ENCODE assay signal across 16 cellular contexts in genomic region chr7:106863216-106863997, GRCh38. TPM values are rescaled to one million over a fixed set of nuclear protein-coding genes. Genes with fewer than 3 reads are reported as not detected.
DNase-seq lines count a peak whose midpoint lies in the region; ATAC-seq and TF ChIP-seq lines count a peak whose summit lies in the region.
"Had no signal": no experiment of that assay in that cellular context is flagged by ENCODE, and none has a peak within 500 bp of the region (broad histone marks: within the 10 kb centered on the region; RNA-seq: fewer than 3 reads in every experiment).

No MANE protein-coding gene starts in this region.

- H3K27ac Mint-ChIP-seq in CD4-positive, CD25-positive, alpha-beta regulatory T cell: peak overlapping the region; percentile 92 to 97 (median 94)
- peak overlapping the region; percentile 77 to 98 (median 95) for H3K27ac Mint-ChIP-seq in IgD-negative memory B cell
- peak overlapping the region; percentile 95 for H3K27ac Mint-ChIP-seq in activated CD8-positive, alpha-beta T cell treated with anti-CD3 and anti-CD28 coated beads for 36 hours
- H3K27ac Mint-ChIP-seq in natural killer cell treated with Interleukin-12 subunit alpha and Interleukin-12 subunit beta and Interleukin-15 and Interleukin-18, amount 100 ng/mL, for 72 hours: peak overlapping the region; percentile 93 to 95

- no peaks in the 10 kb centered on the region for H3K27me3 Mint-ChIP-seq in CD4-positive, CD25-positive, alpha-beta regulatory T cell
- H3K27me3 Mint-ChIP-seq in IgD-negative memory B cell: no peaks in the 10 kb centered on the region
- no peaks in the 10 kb centered on the region for H3K27me3 Mint-ChIP-seq in activated CD8-positive, alpha-beta T cell treated with anti-CD3 and anti-CD28 coated beads for 36 hours
- no peaks in the 10 kb centered on the region for H3K27me3 Mint-ChIP-seq in natural killer cell treated with Interleukin-12 subunit alpha and Interleukin-12 subunit beta and Interleukin-15 and Interleukin-18, amount 100 ng/mL, for 72 hours
- H3K27me3 Mint-ChIP-seq: activated CD8-positive, alpha-beta memory T cell treated with anti-CD3 and anti-CD28 coated beads, Interleukin-2, amount 10 ng/mL, durations not matched to agents 7 days and 5 days had no signal

- H3K9me3 ChIP-seq in CD4-positive, CD25-positive, alpha-beta regulatory T cell (ENCODE audit: control insufficient read depth in 2 of 2, low read length in 2 of 2): no peaks in the 10 kb centered on the region
- H3K9me3 ChIP-seq in SJCRH30 (replicated peaks): no peaks in the 10 kb centered on the region
- H3K9me3 ChIP-seq: psoas muscle had no signal

- POLR2A ChIA-PET in activated CD8-positive, alpha-beta T cell treated with anti-CD3 and anti-CD28 coated beads for 36 hours (lab: Charles Lee): no interaction called here

- H3K4me1 Mint-ChIP-seq in CD4-positive, CD25-positive, alpha-beta regulatory T cell: peaks cover 23 to 59% (median 42%) of the 10 kb centered on the region in 4 donors
- peaks cover 33 to 41% (median 36%) of the 10 kb centered on the region in 3 donors for H3K4me1 Mint-ChIP-seq in IgD-negative memory B cell
- H3K4me1 Mint-ChIP-seq in activated CD8-positive, alpha-beta T cell treated with anti-CD3 and anti-CD28 coated beads for 36 hours (ENCODE audit: low read depth): peaks cover 49% of the 10 kb centered on the region
- H3K4me1 Mint-ChIP-seq in natural killer cell treated with Interleukin-12 subunit alpha and Interleukin-12 subunit beta and Interleukin-15 and Interleukin-18, amount 100 ng/mL, for 72 hours (ENCODE audit: low read depth in 2 of 2): peaks cover 46 to 57% of the 10 kb centered on the region in 2 donors

- DNase-seq in CD4-positive, CD25-positive, alpha-beta regulatory T cell: no peak
- no peak for DNase-seq in activated CD8-positive, alpha-beta T cell treated with anti-CD3 and anti-CD28 coated beads for 36 hours
- no peak for DNase-seq in natural killer cell treated with Interleukin-12 subunit alpha and Interleukin-12 subunit beta and Interleukin-15 and Interleukin-18, amount 100 ng/mL, for 72 hours (ENCODE audit: low spot score)
- DNase-seq in SJCRH30: no peak
- DNase-seq in lower leg skin (ENCODE audit: low spot score in 2 of 2): no peak
- no peak for DNase-seq in Kasumi-1 (lab: John Stamatoyannopoulos, UW)
- DNase-seq: activated CD8-positive, alpha-beta memory T cell treated with anti-CD3 and anti-CD28 coated beads, Interleukin-2, amount 10 ng/mL, durations not matched to agents 7 days and 5 days; DMS79; NCI-H2029; NCI-H524 treated with DMSO at 0.1 percent for 48 hours; PC-9; psoas muscle had no signal

- H3K9me3 Mint-ChIP-seq in CD4-positive, CD25-positive, alpha-beta regulatory T cell: peaks cover 0 to 1% (median 0%) of the 10 kb centered on the region in 7 donors
- H3K9me3 Mint-ChIP-seq in IgD-negative memory B cell: no peaks in the 10 kb centered on the region
- H3K9me3 Mint-ChIP-seq in activated CD8-positive, alpha-beta T cell treated with anti-CD3 and anti-CD28 coated beads for 36 hours: peaks cover 2% of the 10 kb centered on the region
- H3K9me3 Mint-ChIP-seq in natural killer cell treated with Interleukin-12 subunit alpha and Interleukin-12 subunit beta and Interleukin-15 and Interleukin-18, amount 100 ng/mL, for 72 hours: peaks cover 3% of the 10 kb centered on the region

- H3K4me3 ChIP-seq in CD4-positive, CD25-positive, alpha-beta regulatory T cell (ENCODE audit: low read depth, low read length): no peak overlapping the region
- no peak overlapping the region for H3K4me3 ChIP-seq in SJCRH30
- no peak overlapping the region for H3K4me3 ChIP-seq in lower leg skin (ENCODE audit: low read depth, poor library complexity, severe bottlenecking)
- H3K4me3 ChIP-seq: PC-9, psoas muscle had no signal

- H3K4me1 ChIP-seq in CD4-positive, CD25-positive, alpha-beta regulatory T cell (ENCODE audit: control insufficient read depth, insufficient read depth, low read length, poor library complexity, severe bottlenecking): peaks cover 33% of the 10 kb centered on the region
- no peaks in the 10 kb centered on the region; the same call in 1 of the 2 replicates for H3K4me1 ChIP-seq in SJCRH30
- H3K4me1 ChIP-seq: psoas muscle had no signal

- CTCF ChIA-PET in activated CD8-positive, alpha-beta T cell treated with anti-CD3 and anti-CD28 coated beads for 36 hours (lab: Charles Lee): interaction anchor here (1.2 to 1.7 kb wide), 2 partner anchors 8 to 14 kb away, joined by 3 to 4 read pairs; no protein-coding TSS in a partner anchor

- peaks cover 13% of the 10 kb centered on the region for H3K36me3 ChIP-seq in CD4-positive, CD25-positive, alpha-beta regulatory T cell (ENCODE audit: control insufficient read depth, insufficient read depth, low read length)
- no peaks in the 10 kb centered on the region for H3K36me3 ChIP-seq in SJCRH30

- TF ChIP-seq CTCF in activated CD8-positive, alpha-beta T cell treated with anti-CD3 and anti-CD28 coated beads for 36 hours (IDR thresholded peaks at IDR 0.05): no peak
- no peak for TF ChIP-seq CTCF in lower leg skin (IDR thresholded peaks at IDR 0.05)

- H3K27me3 ChIP-seq in CD4-positive, CD25-positive, alpha-beta regulatory T cell (ENCODE audit: control insufficient read depth, insufficient read depth, low read length): no peaks in the 10 kb centered on the region
- H3K27me3 ChIP-seq in SJCRH30: no peaks in the 10 kb centered on the region

- H3K4me3 Mint-ChIP-seq in CD4-positive, CD25-positive, alpha-beta regulatory T cell: peak overlapping the region in 2 of 4 donors; percentile 92 to 97
- H3K4me3 Mint-ChIP-seq in IgD-negative memory B cell: peak overlapping the region in 2 of 4 donors; percentile 96 to 99
- H3K4me3 Mint-ChIP-seq in activated CD8-positive, alpha-beta T cell treated with anti-CD3 and anti-CD28 coated beads for 36 hours: no peak overlapping the region
- H3K4me3 Mint-ChIP-seq in natural killer cell treated with Interleukin-12 subunit alpha and Interleukin-12 subunit beta and Interleukin-15 and Interleukin-18, amount 100 ng/mL, for 72 hours: peak overlapping the region; percentile 9
- H3K4me3 Mint-ChIP-seq: activated CD8-positive, alpha-beta memory T cell treated with anti-CD3 and anti-CD28 coated beads, Interleukin-2, amount 10 ng/mL, durations not matched to agents 7 days and 5 days had no signal

- intact Hi-C loops in activated CD8-positive, alpha-beta T cell treated with anti-CD3 and anti-CD28 coated beads for 36 hours (cut with micrococcal nuclease): no loop called here
- intact Hi-C loops in lower leg skin (cut with DNase I; ENCODE audit: low total_unique reads): no loop called here

- peak overlapping the region; percentile 85 for H3K27ac ChIP-seq in CD4-positive, CD25-positive, alpha-beta regulatory T cell (ENCODE audit: insufficient read depth, low read length, poor library complexity, severe bottlenecking)
- no peak overlapping the region for H3K27ac ChIP-seq in SJCRH30
- H3K27ac ChIP-seq: PC-9, psoas muscle, VCaP had no signal

- no peak for ATAC-seq in CD4-positive, CD25-positive, alpha-beta regulatory T cell (ENCODE audit: low read depth in 2 of 2)
- ATAC-seq in activated CD8-positive, alpha-beta T cell treated with anti-CD3 and anti-CD28 coated beads for 36 hours: no peak
- ATAC-seq in natural killer cell treated with Interleukin-12 subunit alpha and Interleukin-12 subunit beta and Interleukin-15 and Interleukin-18, amount 100 ng/mL, for 72 hours: no peak
- no peak for ATAC-seq in HG03139 (IDR thresholded peaks at IDR 0.05; ENCODE audit: unreplicated experiment)
- ATAC-seq: activated CD8-positive, alpha-beta memory T cell treated with anti-CD3 and anti-CD28 coated beads, Interleukin-2, amount 10 ng/mL, durations not matched to agents 7 days and 5 days; left colon; psoas muscle had no signal

- 49 to 63% methylated on average over 3 of the region's 3 CpGs for WGBS in lower leg skin, 2 donors

- peaks cover 13% of the 10 kb centered on the region for H3K36me3 Mint-ChIP-seq in CD4-positive, CD25-positive, alpha-beta regulatory T cell
- H3K36me3 Mint-ChIP-seq in IgD-negative memory B cell: peaks cover under 1% of the 10 kb centered on the region
- peaks cover 20% of the 10 kb centered on the region for H3K36me3 Mint-ChIP-seq in activated CD8-positive, alpha-beta T cell treated with anti-CD3 and anti-CD28 coated beads for 36 hours (ENCODE audit: low read depth)
- no peaks in the 10 kb centered on the region for H3K36me3 Mint-ChIP-seq in natural killer cell treated with Interleukin-12 subunit alpha and Interleukin-12 subunit beta and Interleukin-15 and Interleukin-18, amount 100 ng/mL, for 72 hours

- TF ChIP-seq POLR2A in lower leg skin (IDR thresholded peaks at IDR 0.05): no peak

RNA-seq across cellular contexts. Expression of gene PIK3CG, which starts 1.7 kb away (rescaled TPM):
- total RNA-seq in CD4-positive, CD25-positive, alpha-beta regulatory T cell: 35.4 TPM
- 10 to 100 TPM; 16.8 to 25.2 (median 20.2) TPM for polyA plus RNA-seq in CD4-positive, CD25-positive, alpha-beta regulatory T cell
- polyA plus RNA-seq in IgD-negative memory B cell: 27.7 TPM
- 10 to 100 TPM; 26.8 to 27.0 TPM for total RNA-seq in activated CD8-positive, alpha-beta T cell treated with anti-CD3 and anti-CD28 coated beads for 36 hours
- total RNA-seq in natural killer cell treated with Interleukin-12 subunit alpha and Interleukin-12 subunit beta and Interleukin-15 and Interleukin-18, amount 100 ng/mL, for 72 hours: 10 to 100 TPM; 64.2 to 80.7 TPM
- total RNA-seq in SJCRH30 (2014; rRNA removed; shearing (Covaris generic)): not detected in 2 replicates
- 1 to 10 TPM; 2.0 to 3.2 (median 2.4) TPM for total RNA-seq in lower leg skin
- total RNA-seq: PC-9 had no signal
